In genomic region chr21:32392299-32392879, GRCh38 we compare ENCODE assay signal across 8 cellular contexts. TPM values are rescaled to one million over a fixed set of nuclear protein-coding genes. Genes with fewer than 3 reads are reported as not detected.
DNase-seq lines count a peak whose midpoint lies in the region; ATAC-seq, FAIRE-seq and TF ChIP-seq lines count a peak whose summit lies in the region.

No MANE protein-coding gene starts in this region.

- BruUV-seq in PC-3 (replicated peaks; lab: Mats Ljungman, UMichigan): TSS peak; percentile 44

- H3K4me3 ChIP-seq in BLaER1 (peak overlapping the region; percentile 90), PC-3 (ENCODE audit: low read length) (peak overlapping the region; percentile 78), H1 (ENCODE audit: extremely low read depth in 1 of 4, insufficient read depth in 2 of 4, low read depth in 3 of 4, low read length in 4 of 4) (peak overlapping the region; percentile 79 to 87 (median 81))

- H3K4me1 ChIP-seq in BLaER1 (peaks cover 19% of the 10 kb centered on the region), PC-3 (ENCODE audit: insufficient read depth, low read length) (peaks cover 17% of the 10 kb centered on the region), H1 (replicated peaks in 1 of 4; ENCODE audit: control insufficient read depth in 3 of 4, insufficient read depth in 4 of 4, low read length in 3 of 4) (peaks cover 0 to 6% (median 5%) of the 10 kb centered on the region in 4 experiments)

- no peak overlapping the region for H2BK15ac ChIP-seq in H1 (ENCODE audit: low read length)

- H4K8ac ChIP-seq in H1 (ENCODE audit: extremely low read depth, insufficient read depth, low read length): no peak overlapping the region

- no peak overlapping the region for H3K14ac ChIP-seq in H1 (ENCODE audit: insufficient read length)

- H2BK5ac ChIP-seq in H1 (ENCODE audit: low read depth, low read length): no peak overlapping the region

- POLR2A ChIA-PET in PC-3 (lab: Charles Lee; ENCODE audit: unreplicated experiment) (interaction anchor here (0.6 to 1.0 kb wide), 2 partner anchors 177 to 190 kb away, joined by 4 to 20 read pairs; no protein-coding TSS in a partner anchor), H1 (lab: Charles Lee; ENCODE audit: partially characterized antibody) (interaction anchor here (0.6 to 1.6 kb wide), 6 partner anchors 10 to 379 kb away, joined by 3 to 6 read pairs (median 4); partner anchors contain the start of gene PAXBP1)

- no peak overlapping the region for H4K5ac ChIP-seq in H1 (ENCODE audit: insufficient read length, low read depth, low read length)

- peak overlapping the region; percentile 67; the same call in 1 of the 2 replicates for H3K18ac ChIP-seq in H1 (ENCODE audit: extremely low read depth, low read length)

- peaks cover 19% of the 10 kb centered on the region for H3K79me1 ChIP-seq in H1 (ENCODE audit: low read depth, low read length)

- TF ChIP-seq CTCF in PC-3 (conservative IDR thresholded peaks at IDR 0.05; ENCODE audit: low read depth, low read length) (no peak), H1 (IDR thresholded peaks at IDR 0.05; ENCODE audit: control extremely low read depth in 1 of 3, insufficient read depth in 1 of 3, low read depth in 1 of 3, low read length in 3 of 3) (no peak), natural killer cell (IDR thresholded peaks at IDR 0.05) (no peak)

- no peak overlapping the region for H4K91ac ChIP-seq in H1 (replicated peaks; ENCODE audit: insufficient read length, low read length)

- H2AFZ ChIP-seq in PC-3 (ENCODE audit: low read length) (peak overlapping the region; percentile 51; the same call in 1 of the 2 replicates), H1 (ENCODE audit: low read length) (no peak overlapping the region)

- TF ChIP-seq POLR2A in H1 (IDR thresholded peaks at IDR 0.05; ENCODE audit: control extremely low read depth in 1 of 2, low read depth in 2 of 2, low read length in 2 of 2): no peak

- H3K23me2 ChIP-seq in H1 (ENCODE audit: low read depth, low read length): 0 out of 2 replicates have a peak, but pooled peaks cover 5% of the 10 kb centered on the region

- no peak overlapping the region for H2BK20ac ChIP-seq in H1 (ENCODE audit: low read length)

- TF ChIP-seq EP300 in H1 (IDR thresholded peaks at IDR 0.05; ENCODE audit: borderline replicate concordance in 1 of 2, low read depth in 2 of 2, low read length in 2 of 2): no peak

- peak overlapping the region; percentile 84 for H3K4me3 Mint-ChIP-seq in natural killer cell

- no peaks in the 10 kb centered on the region for H3K9me2 ChIP-seq in PC-3 (replicated peaks; ENCODE audit: low read length)

- peak; percentile 9 for ATAC-seq in GM21576 (IDR thresholded peaks at IDR 0.05; ENCODE audit: unreplicated experiment)
- peak; percentile 32 for ATAC-seq in PC-3
- ATAC-seq in natural killer cell: peak in 2 of 3 donors; percentile 10 to 30
- no peak for ATAC-seq in GM19463 (IDR thresholded peaks at IDR 0.05; ENCODE audit: unreplicated experiment)
- ATAC-seq in HG02588 (IDR thresholded peaks at IDR 0.05; ENCODE audit: unreplicated experiment): no peak

- whole genome bisulfite sequencing in H1 (ENCODE audit: extremely low coverage in 1 of 2, insufficient coverage in 1 of 2, insufficient read length in 1 of 2, insufficient replicate concordance in 2 of 2, low coverage in 1 of 2, low lambda C conversion rate in 2 of 2, missing lambda C conversion rate in 1 of 2), 2 experiments: 3% methylated on average over 22 of the region's 32 CpGs; no CpG with 5 or more reads in 1 of the 2 experiments

- H3K79me2 ChIP-seq in PC-3 (ENCODE audit: low read length) (peaks cover 50% of the 10 kb centered on the region), H1 (ENCODE audit: control insufficient read depth in 1 of 2, insufficient read depth in 2 of 2, low read length in 2 of 2) (peaks cover 26 to 44% of the 10 kb centered on the region in 2 experiments)

- no peaks in the 10 kb centered on the region for H3K9me3 Mint-ChIP-seq in natural killer cell

- CTCF ChIA-PET in PC-3 (lab: Charles Lee): interaction anchor here (0.5 to 1.7 kb wide), 4 partner anchors 44 to 1197 kb away, joined by 3 to 9 read pairs (median 5); no protein-coding TSS in a partner anchor
- CTCF ChIA-PET in H1 (lab: Charles Lee; ENCODE audit: partially characterized antibody): interaction anchor here (0.6 to 1.9 kb wide), 12 partner anchors 9 to 265 kb away, joined by 3 to 9 read pairs (median 3); no protein-coding TSS in a partner anchor

- H3K27me3 Mint-ChIP-seq in natural killer cell (ENCODE audit: low read depth in 2 of 2): peaks cover 0 to 7% of the 10 kb centered on the region in 2 donors

- H3K9me3 ChIP-seq in BLaER1: no peaks in the 10 kb centered on the region; the same call in 1 of the 2 replicates
- no peaks in the 10 kb centered on the region for H3K9me3 ChIP-seq in PC-3 (ENCODE audit: low read length)
- H3K9me3 ChIP-seq in H1 (ENCODE audit: insufficient read depth in 2 of 2, low read depth in 1 of 2, low read length in 1 of 2): peaks cover 6 to 7% of the 10 kb centered on the region in 2 experiments; a peak in 2 of 4 replicates

- H3K27ac Mint-ChIP-seq in natural killer cell: peak overlapping the region; percentile 83 to 86

- H3K4me2 ChIP-seq in BLaER1 (peak overlapping the region; percentile 75), PC-3 (ENCODE audit: low read length) (peak overlapping the region; percentile 98), H1 (ENCODE audit: insufficient read depth in 1 of 2, low read depth in 2 of 2, low read length in 2 of 2) (peak overlapping the region; percentile 71 to 89)

- intact Hi-C loops in PC-3 (cut with micrococcal nuclease): no loop called here
- intact Hi-C loops in natural killer cell (cut with micrococcal nuclease): loop anchor here (2.0 kb wide), 2 partner anchors 114 to 208 kb away; partner anchors contain the start of gene MIS18A

- H3F3A ChIP-seq in PC-3 (ENCODE audit: low read length, unreplicated experiment): no peaks in the 10 kb centered on the region

- peaks cover 48% of the 10 kb centered on the region for H4K20me1 ChIP-seq in BLaER1
- peaks cover 36% of the 10 kb centered on the region for H4K20me1 ChIP-seq in PC-3 (ENCODE audit: low read length)
- peaks cover 14 to 17% of the 10 kb centered on the region in 2 experiments for H4K20me1 ChIP-seq in H1 (replicated peaks in 1 of 2; ENCODE audit: control insufficient read depth in 1 of 2, insufficient read depth in 2 of 2, low read length in 2 of 2)

- no peak overlapping the region for H3K23ac ChIP-seq in H1 (ENCODE audit: insufficient read length)

- no peak overlapping the region for H2BK120ac ChIP-seq in H1 (replicated peaks; ENCODE audit: low read depth, low read length)

- DNase-seq in PC-3 (peak; percentile 18), H1 (ENCODE audit: low read depth in 1 of 2, low spot score in 2 of 2) (no peak), natural killer cell (no peak), NCI-H774 (lab: John Stamatoyannopoulos, UW) (no peak)

- H3K4ac ChIP-seq in H1 (replicated peaks; ENCODE audit: insufficient read length, low read depth, low read length): no peak overlapping the region

- no peak for TF ChIP-seq RAD21 in H1 (IDR thresholded peaks at IDR 0.05 in 1 of 2, conservative IDR thresholded peaks at IDR 0.05 in 1 of 2; ENCODE audit: low read depth in 2 of 2, low read length in 2 of 2)

- H3K9ac ChIP-seq in BLaER1 (peak overlapping the region; percentile 80), PC-3 (ENCODE audit: low read length) (peak overlapping the region; percentile 98), H1 (replicated peaks in 1 of 4; ENCODE audit: extremely low read depth in 1 of 4, low read depth in 3 of 4, low read length in 3 of 4) (peak overlapping the region in 3 of 4 experiments; percentile 38 to 42 (median 38); a peak in 6 of 7 replicates)

- no peak overlapping the region for H2BK12ac ChIP-seq in H1 (ENCODE audit: low read depth, low read length)

- no peaks in the 10 kb centered on the region for H3K36me3 Mint-ChIP-seq in natural killer cell

- H3K27me3 ChIP-seq in BLaER1: no peaks in the 10 kb centered on the region
- H3K27me3 ChIP-seq in PC-3 (ENCODE audit: low read length): no peaks in the 10 kb centered on the region
- H3K27me3 ChIP-seq in H1 (replicated peaks in 1 of 4; ENCODE audit: control insufficient read depth in 3 of 4, extremely low read depth in 1 of 4, insufficient read depth in 3 of 4, low read length in 3 of 4): peaks cover 0 to 7% (median 6%) of the 10 kb centered on the region in 4 experiments; a peak in 5 of 7 replicates

- H3K4me1 Mint-ChIP-seq in natural killer cell: peaks cover 43 to 44% of the 10 kb centered on the region in 2 donors

- H3K27ac ChIP-seq in BLaER1 (peak overlapping the region; percentile 65), PC-3 (ENCODE audit: low read length) (peak overlapping the region; percentile 50), H1 (ENCODE audit: low read depth, low read length) (no peak overlapping the region)

- no peak for FAIRE-seq in H1 (lab: Jason Lieb, UNC)

- peak overlapping the region; percentile 83; the same call in 1 of the 2 replicates for H2AK5ac ChIP-seq in H1 (ENCODE audit: low read depth, low read length)

- H3K36me3 ChIP-seq in BLaER1 (peaks cover 34% of the 10 kb centered on the region), PC-3 (ENCODE audit: low read depth, low read length) (peaks cover 18% of the 10 kb centered on the region; the same call in 1 of the 2 replicates), H1 (ENCODE audit: control insufficient read depth in 2 of 4, insufficient read depth in 4 of 4, low read length in 3 of 4) (no peaks in the 10 kb centered on the region; a peak in 1 of 8 replicates)

- H3K56ac ChIP-seq in H1 (replicated peaks; ENCODE audit: insufficient read length, low read depth, low read length): no peak overlapping the region

RNA-seq across cellular contexts. Expression of gene URB1, which starts 0.4 kb away (rescaled TPM):
- total RNA-seq in PC-3 (2014; rRNA removed) (27.8 and 36.3 TPM in 2 replicates), natural killer cell (1 to 10 TPM; 6.1 to 7.8 (median 7.5) TPM)
- total RNA-seq in H1 (2021; fragmentation: NEBNext Ultra II Directional; extraction: Animal tissue kit (Norgen Biotek cat#: 25700)): 28.2 and 28.9 TPM in 2 replicates
- polyA plus RNA-seq in H1 (2011; rRNA removed): 8.1 and 10.1 TPM in 2 replicates
- 8.1 TPM for polyA plus RNA-seq in H1 (2011; cell fraction: cytosol; rRNA removed)
- polyA plus RNA-seq in H1 (2011; cell fraction: nucleus; rRNA removed): 19.7 TPM
- polyA plus RNA-seq in H1 (2012, experiment 1 of 2): 13.8 to 16.7 TPM (median 15.8 TPM) in 4 replicates
- polyA plus RNA-seq in H1 (2012, experiment 2 of 2): 6.4 TPM
- polyA plus RNA-seq in H1 (2013, experiment 1 of 2): 10.6 TPM
- 9.4 TPM for polyA plus RNA-seq in H1 (2013, experiment 2 of 2)
- polyA minus RNA-seq in H1 (2011; rRNA and poly(A)+ RNA removed): 31.1 and 35.5 TPM in 2 replicates
- polyA minus RNA-seq in H1 (2011; cell fraction: cytosol; rRNA and poly(A)+ RNA removed): 20.4 TPM
- 29.3 TPM for polyA minus RNA-seq in H1 (2011; cell fraction: nucleus; rRNA and poly(A)+ RNA removed)

RNA-seq across cellular contexts. Expression of gene EVA1C, which starts 20.1 kb away (rescaled TPM):
- 16.1 and 17.5 TPM in 2 replicates for total RNA-seq in PC-3 (2014; rRNA removed)
- total RNA-seq in H1 (2021; fragmentation: NEBNext Ultra II Directional; extraction: Animal tissue kit (Norgen Biotek cat#: 25700)): 3.6 and 4.3 TPM in 2 replicates
- 1.9 and 2.6 TPM in 2 replicates for polyA plus RNA-seq in H1 (2011; rRNA removed)
- polyA plus RNA-seq in H1 (2011; cell fraction: cytosol; rRNA removed): 1.9 TPM
- 2.6 TPM for polyA plus RNA-seq in H1 (2011; cell fraction: nucleus; rRNA removed)
- 4.8 to 6.3 TPM (median 6.1 TPM) in 4 replicates for polyA plus RNA-seq in H1 (2012, experiment 1 of 2)
- polyA plus RNA-seq in H1 (2012, experiment 2 of 2): 4.0 TPM
- polyA plus RNA-seq in H1 (2013, experiment 1 of 2): 2.7 TPM
- polyA plus RNA-seq in H1 (2013, experiment 2 of 2): 2.5 TPM
- polyA minus RNA-seq in H1 (2011; rRNA and poly(A)+ RNA removed): 2.7 and 6.4 TPM in 2 replicates
- 1.3 TPM for polyA minus RNA-seq in H1 (2011; cell fraction: cytosol; rRNA and poly(A)+ RNA removed)
- 5.2 TPM for polyA minus RNA-seq in H1 (2011; cell fraction: nucleus; rRNA and poly(A)+ RNA removed)
- 10 to 100 TPM; 14.7 to 27.8 (median 15.8) TPM for total RNA-seq in natural killer cell

Comparison
In these comparisons a context has a peak if more than half of its experiments do, and no peak if none do; other contexts are left out.
1. H3K9ac ChIP-seq: peak in every context shown above with its lines; median percentile 98 in PC-3; 80 in BLaER1; 38 in H1.
2. ATAC-seq: peak in GM21576 (single experiment), PC-3 (single experiment) and natural killer cell (2 of 3); none in GM19463 (single experiment) and HG02588 (single experiment).
3. Peak in every context shown above with its lines, with median percentiles within 50 percentile points of each other: H3K4me2 ChIP-seq and H3K4me3 ChIP-seq.